8 cellular contexts compared by ENCODE assay signal in genomic region chr16:66662445-66663194, GRCh38. TPM values are rescaled to one million over a fixed set of nuclear protein-coding genes. Genes with fewer than 3 reads are reported as not detected.
DNase-seq lines count a peak whose midpoint lies in the region; ATAC-seq and TF ChIP-seq lines count a peak whose summit lies in the region.

No MANE protein-coding gene starts in this region.

- DNase-seq in Caco-2 (peak in 1 of 2 experiments; percentile 38), M059J (ENCODE audit: low read depth) (peak; percentile 48), cerebellar cortex (ENCODE audit: low spot score) (peak; percentile 66), medulla oblongata (ENCODE audit: extremely low spot score) (peak; percentile 79), NCI-H345 treated with DMSO at 0.1 percent for 48 hours (lab: John Stamatoyannopoulos, UW; ENCODE audit: unreplicated experiment) (no peak)

- peak; percentile 47 to 65 for TF ChIP-seq CTCF in Caco-2 (IDR thresholded peaks at IDR 0.05; ENCODE audit: insufficient read depth in 1 of 2, low read depth in 1 of 2, low read length in 1 of 2, severe bottlenecking in 1 of 2, unreplicated experiment in 1 of 2)

- POLR2A ChIA-PET in Caco-2 (lab: Charles Lee), result no interaction called here

- ATAC-seq in GM21825 (IDR thresholded peaks at IDR 0.05; ENCODE audit: unreplicated experiment), result no peak
- no peak for ATAC-seq in GM19467 (IDR thresholded peaks at IDR 0.05; ENCODE audit: unreplicated experiment)
- ATAC-seq in GM21515 (IDR thresholded peaks at IDR 0.05; ENCODE audit: unreplicated experiment), result no peak

- H3K4me3 Mint-ChIP-seq in Caco-2 (ENCODE audit: unreplicated experiment), result no peak overlapping the region

- no TSS peak for BruUV-seq in Caco-2 (replicated peaks; lab: Mats Ljungman, UMichigan)

- no peaks in the 10 kb centered on the region for H3K4me1 ChIP-seq in Caco-2

- H3K9me3 Mint-ChIP-seq in Caco-2 (ENCODE audit: unreplicated experiment), result no peaks in the 10 kb centered on the region

- peaks cover 6% of the 10 kb centered on the region for H3K4me1 Mint-ChIP-seq in Caco-2 (ENCODE audit: low read depth, unreplicated experiment)

- peaks cover 9% of the 10 kb centered on the region for H3K36me3 Mint-ChIP-seq in Caco-2 (ENCODE audit: insufficient read depth, unreplicated experiment)

- H3K36me3 ChIP-seq in Caco-2 (ENCODE audit: control insufficient read depth, insufficient read depth, low read length), result no peaks in the 10 kb centered on the region

- CTCF ChIA-PET in Caco-2 (lab: Charles Lee), result interaction anchor here (0.6 to 4.2 kb wide), 11 partner anchors 9 to 205 kb away, joined by 3 to 39 read pairs (median 5); partner anchors contain the start of gene NAE1

- H3K27ac Mint-ChIP-seq in Caco-2 (ENCODE audit: unreplicated experiment), result no peak overlapping the region

- intact Hi-C loops in Caco-2 (cut with micrococcal nuclease; ENCODE audit: unreplicated experiment), result loop anchor here (1.0 to 5.0 kb wide), 3 partner anchors 32 to 205 kb away; no protein-coding TSS in a partner anchor

- no peaks in the 10 kb centered on the region for H3K9me3 ChIP-seq in Caco-2

- H3K27me3 Mint-ChIP-seq in Caco-2 (ENCODE audit: insufficient read depth, unreplicated experiment), result no peaks in the 10 kb centered on the region

- no peak overlapping the region for H3K4me3 ChIP-seq in Caco-2 (ENCODE audit: low read depth, low read length)

- H3K27me3 ChIP-seq in Caco-2 (replicated peaks; ENCODE audit: control insufficient read depth, insufficient read depth, low read length), result no peaks in the 10 kb centered on the region

RNA-seq across cellular contexts. Expression of gene CMTM4, which starts 33.9 kb away (rescaled TPM):
- 106 and 108 TPM in 2 replicates for total RNA-seq in Caco-2 (2022)
- 15.2 and 18.4 TPM in 2 replicates for total RNA-seq in M059J (2014; rRNA removed; shearing (Covaris generic))

RNA-seq across cellular contexts. Expression of gene CMTM3, which starts 58.1 kb away (rescaled TPM):
- total RNA-seq in Caco-2 (2022), result 25.5 and 26.9 TPM in 2 replicates
- 28.9 and 33.6 TPM in 2 replicates for total RNA-seq in M059J (2014; rRNA removed; shearing (Covaris generic))
